34 cellular contexts compared by ENCODE assay signal in the genomic region with DNA sequence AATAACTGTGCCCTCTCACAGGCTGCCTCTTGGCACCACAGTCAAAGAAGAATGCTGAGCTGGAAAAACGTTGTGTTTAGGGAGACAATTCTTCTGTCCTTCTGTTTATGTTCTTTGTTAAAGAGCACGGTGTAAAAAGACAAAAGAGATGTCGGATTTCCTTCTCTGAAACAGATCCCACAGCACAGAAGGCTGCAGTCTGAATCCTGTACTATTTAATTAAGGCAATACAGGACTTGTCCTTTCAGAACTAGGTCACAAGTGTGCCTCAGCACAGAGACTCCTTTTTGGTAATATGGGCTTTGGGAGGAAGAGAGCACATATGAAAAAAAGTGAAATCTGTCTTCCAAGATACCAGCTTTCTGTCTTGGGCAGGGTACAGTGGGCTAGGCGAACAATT.
"Had no signal": no experiment of that assay in that cellular context is flagged by ENCODE, and none has a peak within 500 bp of the region (broad histone marks: within the 10 kb centered on the region; RNA-seq: fewer than 3 reads in every experiment).

No MANE protein-coding gene starts in this region.

- H3K4me2 ChIP-seq: smooth muscle cell had no signal

- H3K79me2 ChIP-seq: parathyroid adenoma had no signal

- ATAC-seq: effector memory CD8-positive, alpha-beta T cell; left lobe of liver; mucosa of descending colon; natural killer cell treated with Interleukin-12 subunit alpha and Interleukin-12 subunit beta and Interleukin-15 and Interleukin-18, amount 100 ng/mL, for 72 hours; sciatic nerve; stimulated activated naive CD8-positive, alpha-beta T cell treated with anti-CD3 and anti-CD28 coated beads, Interleukin-15, amount 100 ng/mL, for 72 hours; upper lobe of right lung had no signal

- DNase-seq: cerebellar nuclear complex; effector memory CD8-positive, alpha-beta T cell; erythroblast; esophagus squamous epithelium; foreskin melanocyte; immature natural killer cell; islet precursor cell; kidney glomerular epithelial cell; mesenchymal stem cell; mucosa of descending colon; naive B cell; stimulated activated CD4-positive, alpha-beta T cell treated with anti-CD3 and anti-CD28 coated beads, Interleukin-12 subunit alpha, Interleukin-12 subunit beta, amount 100 ng/mL, for 4 hours; stimulated activated CD4-positive, alpha-beta T cell treated with anti-CD3 and anti-CD28 coated beads, Interleukin-1b, Interleukin-23, amount 100 ng/mL, for 48 hours; stimulated activated CD4-positive, alpha-beta T cell treated with anti-CD3 and anti-CD28 coated beads, Interleukin-4, amount 100 ng/mL, for 1 hour; stimulated activated CD8-positive, alpha-beta memory T cell treated with anti-CD3 and anti-CD28 coated beads, Interleukin-4, amount 100 ng/mL, for 48 hours; stimulated activated naive CD4-positive, alpha-beta T cell; stimulated activated naive CD8-positive, alpha-beta T cell treated with anti-CD3 and anti-CD28 coated beads, Interleukin-15, amount 100 ng/mL, for 72 hours; transverse colon; upper lobe of right lung; uterus had no signal

- H3K27me3 ChIP-seq: right atrium auricular region, transverse colon, uterus had no signal

- H3K4me3 Mint-ChIP-seq: dendritic cell treated with granulocyte-macrophage colony-stimulating factor and Interleukin-4, amounts not matched to agents 40 ng/mL and 50 ng/mL, for 4 days; effector memory CD8-positive, alpha-beta T cell; immature natural killer cell; mesothelial cell of epicardium; natural killer cell treated with Interleukin-12 subunit alpha and Interleukin-12 subunit beta and Interleukin-15 and Interleukin-18, amount 100 ng/mL, for 72 hours; neural crest cell; stimulated activated naive CD8-positive, alpha-beta T cell treated with anti-CD3 and anti-CD28 coated beads, Interleukin-15, amount 100 ng/mL, for 72 hours had no signal

- H3K36me3 ChIP-seq: esophagus squamous epithelium, prostate gland, right atrium auricular region, thoracic aorta, transverse colon, upper lobe of right lung, uterus had no signal

- H3K9me3 ChIP-seq: esophagus squamous epithelium, mucosa of descending colon, prostate gland, right atrium auricular region, thoracic aorta, transverse colon, upper lobe of right lung, uterus had no signal

- H3K27me3 Mint-ChIP-seq: effector memory CD8-positive, alpha-beta T cell had no signal

- H3K27ac Mint-ChIP-seq: dendritic cell treated with granulocyte-macrophage colony-stimulating factor and Interleukin-4, amounts not matched to agents 40 ng/mL and 50 ng/mL, for 4 days; effector memory CD8-positive, alpha-beta T cell; immature natural killer cell; mesothelial cell of epicardium; naive B cell; natural killer cell treated with Interleukin-12 subunit alpha and Interleukin-12 subunit beta and Interleukin-15 and Interleukin-18, amount 100 ng/mL, for 72 hours; stimulated activated naive CD8-positive, alpha-beta T cell treated with anti-CD3 and anti-CD28 coated beads, Interleukin-15, amount 100 ng/mL, for 72 hours had no signal

- H3K36me3 Mint-ChIP-seq: immature natural killer cell; mesothelial cell of epicardium; naive B cell; natural killer cell treated with Interleukin-12 subunit alpha and Interleukin-12 subunit beta and Interleukin-15 and Interleukin-18, amount 100 ng/mL, for 72 hours had no signal

- H3K9me3 Mint-ChIP-seq: dendritic cell treated with granulocyte-macrophage colony-stimulating factor and Interleukin-4, amounts not matched to agents 40 ng/mL and 50 ng/mL, for 4 days; mesothelial cell of epicardium; naive B cell; natural killer cell treated with Interleukin-12 subunit alpha and Interleukin-12 subunit beta and Interleukin-15 and Interleukin-18, amount 100 ng/mL, for 72 hours; neural crest cell; stimulated activated naive CD8-positive, alpha-beta T cell treated with anti-CD3 and anti-CD28 coated beads, Interleukin-15, amount 100 ng/mL, for 72 hours had no signal

- H3K4me3 ChIP-seq: esophagus squamous epithelium, lung, mucosa of descending colon, prostate gland, right atrium auricular region, smooth muscle cell, thoracic aorta, transverse colon, upper lobe of right lung, uterus had no signal

- H3K4me1 Mint-ChIP-seq: immature natural killer cell; mesothelial cell of epicardium; naive B cell; stimulated activated naive CD8-positive, alpha-beta T cell treated with anti-CD3 and anti-CD28 coated beads, Interleukin-15, amount 100 ng/mL, for 72 hours had no signal

- H2AFZ ChIP-seq: parathyroid adenoma had no signal

- H3K4me1 ChIP-seq: esophagus squamous epithelium, parathyroid adenoma, prostate gland, right atrium auricular region, transverse colon, upper lobe of right lung, uterus had no signal

- FAIRE-seq: colon, endometrium had no signal

- H3K9ac ChIP-seq: parathyroid adenoma had no signal

- H3K27ac ChIP-seq: esophagus squamous epithelium, parathyroid adenoma, prostate gland, right atrium auricular region, thoracic aorta, transverse colon, upper lobe of right lung, uterus had no signal
